Comparison of ENCODE assay signal across 2 cellular contexts in genomic region chr6:146911635-146912034, GRCh38.
TF ChIP-seq lines count a peak whose summit lies in the region.

No MANE protein-coding gene starts in this region.

TF ChIP-seq in HepG2, 621 proteins besides CTCF, POLR2A, EP300 and RAD21:
- TF ChIP-seq ZNF281 (CRISPR knock-in tag; IDR thresholded peaks at IDR 0.05; ENCODE audit: borderline replicate concordance) = no peak
- peak; percentile 60 for TF ChIP-seq ATF7 (IDR thresholded peaks at IDR 0.05)
- no peak for TF ChIP-seq ATF7 (CRISPR knock-in tag; IDR thresholded peaks at IDR 0.05)

TF ChIP-seq in WTC11, 78 proteins besides CTCF, POLR2A, EP300 and RAD21 (continued from another document):
- TF ChIP-seq ZNF425 (CRISPR knock-in tag; conservative IDR thresholded peaks at IDR 0.05) (no peak), ZNF532 (CRISPR knock-in tag; IDR thresholded peaks at IDR 0.05; ENCODE audit: borderline replicate concordance) (no peak), SMAD3 (CRISPR knock-in tag; IDR thresholded peaks at IDR 0.05; ENCODE audit: borderline replicate concordance) (no peak), JAZF1 (CRISPR knock-in tag; IDR thresholded peaks at IDR 0.05) (no peak), NR1H2 (CRISPR knock-in tag; IDR thresholded peaks at IDR 0.05) (no peak), ESRRA (CRISPR knock-in tag; IDR thresholded peaks at IDR 0.05; ENCODE audit: borderline replicate concordance) (no peak)
- TF ChIP-seq, protein P1, sequence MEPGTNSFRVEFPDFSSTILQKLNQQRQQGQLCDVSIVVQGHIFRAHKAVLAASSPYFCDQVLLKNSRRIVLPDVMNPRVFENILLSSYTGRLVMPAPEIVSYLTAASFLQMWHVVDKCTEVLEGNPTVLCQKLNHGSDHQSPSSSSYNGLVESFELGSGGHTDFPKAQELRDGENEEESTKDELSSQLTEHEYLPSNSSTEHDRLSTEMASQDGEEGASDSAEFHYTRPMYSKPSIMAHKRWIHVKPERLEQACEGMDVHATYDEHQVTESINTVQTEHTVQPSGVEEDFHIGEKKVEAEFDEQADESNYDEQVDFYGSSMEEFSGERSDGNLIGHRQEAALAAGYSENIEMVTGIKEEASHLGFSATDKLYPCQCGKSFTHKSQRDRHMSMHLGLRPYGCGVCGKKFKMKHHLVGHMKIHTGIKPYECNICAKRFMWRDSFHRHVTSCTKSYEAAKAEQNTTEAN (CRISPR knock-in tag; IDR thresholded peaks at IDR 0.05) = no peak
- TF ChIP-seq, protein P2, sequence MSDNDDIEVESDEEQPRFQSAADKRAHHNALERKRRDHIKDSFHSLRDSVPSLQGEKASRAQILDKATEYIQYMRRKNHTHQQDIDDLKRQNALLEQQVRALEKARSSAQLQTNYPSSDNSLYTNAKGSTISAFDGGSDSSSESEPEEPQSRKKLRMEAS (CRISPR knock-in tag; IDR thresholded peaks at IDR 0.05) = no peak
